1 cellular context compared by ENCODE assay signal in the genomic region with DNA sequence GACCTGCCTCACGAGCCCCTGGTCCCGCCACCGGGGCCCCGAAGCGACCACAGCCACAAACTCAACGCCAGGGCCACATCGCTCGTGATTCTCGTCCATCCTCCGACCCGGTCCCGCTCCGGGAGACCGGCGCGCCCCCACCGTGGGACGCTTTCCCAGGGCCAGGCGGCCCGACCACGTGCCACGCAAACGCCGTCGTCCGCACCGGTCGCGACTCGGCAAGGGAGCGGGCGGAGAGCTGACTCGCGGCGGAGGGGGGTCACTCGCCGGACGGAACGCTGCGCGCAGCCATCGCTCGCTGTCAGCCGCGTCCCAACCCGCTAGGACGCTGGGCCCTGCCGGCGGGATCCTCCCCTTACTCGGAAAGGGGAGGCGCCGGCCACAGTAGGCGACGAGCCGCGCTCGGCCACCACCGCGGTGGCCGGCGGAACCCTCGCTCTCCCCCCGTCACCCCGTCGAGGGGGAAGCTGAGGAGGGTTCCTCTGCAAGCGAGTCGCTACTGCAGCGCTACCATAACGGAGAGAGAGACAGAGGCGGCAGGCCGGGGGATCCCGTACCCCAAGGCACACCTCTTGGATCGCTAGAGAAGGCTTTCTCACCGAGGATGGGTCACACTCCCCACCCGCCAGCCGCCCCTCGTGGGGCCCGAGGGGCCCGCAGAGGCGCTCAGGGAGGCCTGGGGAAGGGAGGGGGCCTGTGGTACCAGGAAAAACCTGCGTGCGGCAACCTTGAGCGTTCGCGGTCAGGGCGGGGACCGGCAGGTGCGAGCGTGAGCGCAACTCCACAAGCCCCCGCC.
TF ChIP-seq lines count a peak whose summit lies in the region.

No MANE protein-coding gene starts in this region.

TF ChIP-seq in HEK293, 187 proteins besides CTCF, POLR2A, EP300 and RAD21 (continued from another document and continues in another):
- TF ChIP-seq, protein P1, sequence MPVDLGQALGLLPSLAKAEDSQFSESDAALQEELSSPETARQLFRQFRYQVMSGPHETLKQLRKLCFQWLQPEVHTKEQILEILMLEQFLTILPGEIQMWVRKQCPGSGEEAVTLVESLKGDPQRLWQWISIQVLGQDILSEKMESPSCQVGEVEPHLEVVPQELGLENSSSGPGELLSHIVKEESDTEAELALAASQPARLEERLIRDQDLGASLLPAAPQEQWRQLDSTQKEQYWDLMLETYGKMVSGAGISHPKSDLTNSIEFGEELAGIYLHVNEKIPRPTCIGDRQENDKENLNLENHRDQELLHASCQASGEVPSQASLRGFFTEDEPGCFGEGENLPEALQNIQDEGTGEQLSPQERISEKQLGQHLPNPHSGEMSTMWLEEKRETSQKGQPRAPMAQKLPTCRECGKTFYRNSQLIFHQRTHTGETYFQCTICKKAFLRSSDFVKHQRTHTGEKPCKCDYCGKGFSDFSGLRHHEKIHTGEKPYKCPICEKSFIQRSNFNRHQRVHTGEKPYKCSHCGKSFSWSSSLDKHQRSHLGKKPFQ (tag by site-specific recombination; IDR thresholded peaks at IDR 0.05), result no peak
- TF ChIP-seq RBAK (tag by site-specific recombination; IDR thresholded peaks at IDR 0.05), result no peak
- no peak for TF ChIP-seq ZNF433 (tag by site-specific recombination; IDR thresholded peaks at IDR 0.05; ENCODE audit: low read depth)
- TF ChIP-seq, protein P2, sequence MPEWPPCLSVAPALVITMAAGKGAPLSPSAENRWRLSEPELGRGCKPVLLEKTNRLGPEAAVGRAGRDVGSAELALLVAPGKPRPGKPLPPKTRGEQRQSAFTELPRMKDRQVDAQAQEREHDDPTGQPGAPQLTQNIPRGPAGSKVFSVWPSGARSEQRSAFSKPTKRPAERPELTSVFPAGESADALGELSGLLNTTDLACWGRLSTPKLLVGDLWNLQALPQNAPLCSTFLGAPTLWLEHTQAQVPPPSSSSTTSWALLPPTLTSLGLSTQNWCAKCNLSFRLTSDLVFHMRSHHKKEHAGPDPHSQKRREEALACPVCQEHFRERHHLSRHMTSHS (tag by site-specific recombination; IDR thresholded peaks at IDR 0.05), result no peak
- no peak for TF ChIP-seq ZSCAN16 (tag by site-specific recombination; IDR thresholded peaks at IDR 0.05)
- no peak for TF ChIP-seq ZNF114 (tag by site-specific recombination; IDR thresholded peaks at IDR 0.05)
- no peak for TF ChIP-seq ZNF776 (tag by site-specific recombination; IDR thresholded peaks at IDR 0.05; ENCODE audit: borderline replicate concordance)
- TF ChIP-seq FEZF1 (tag by site-specific recombination; IDR thresholded peaks at IDR 0.05), result no peak
- TF ChIP-seq SP3 (tag by site-specific recombination; IDR thresholded peaks at IDR 0.05), result no peak
- TF ChIP-seq, protein P3, sequence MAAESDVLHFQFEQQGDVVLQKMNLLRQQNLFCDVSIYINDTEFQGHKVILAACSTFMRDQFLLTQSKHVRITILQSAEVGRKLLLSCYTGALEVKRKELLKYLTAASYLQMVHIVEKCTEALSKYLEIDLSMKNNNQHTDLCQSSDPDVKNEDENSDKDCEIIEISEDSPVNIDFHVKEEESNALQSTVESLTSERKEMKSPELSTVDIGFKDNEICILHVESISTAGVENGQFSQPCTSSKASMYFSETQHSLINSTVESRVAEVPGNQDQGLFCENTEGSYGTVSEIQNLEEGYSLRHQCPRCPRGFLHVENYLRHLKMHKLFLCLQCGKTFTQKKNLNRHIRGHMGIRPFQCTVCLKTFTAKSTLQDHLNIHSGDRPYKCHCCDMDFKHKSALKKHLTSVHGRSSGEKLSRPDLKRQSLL (tag by site-specific recombination; IDR thresholded peaks at IDR 0.05), result no peak
- TF ChIP-seq ZNF623 (tag by site-specific recombination; IDR thresholded peaks at IDR 0.05), result no peak
- TF ChIP-seq, protein P4, sequence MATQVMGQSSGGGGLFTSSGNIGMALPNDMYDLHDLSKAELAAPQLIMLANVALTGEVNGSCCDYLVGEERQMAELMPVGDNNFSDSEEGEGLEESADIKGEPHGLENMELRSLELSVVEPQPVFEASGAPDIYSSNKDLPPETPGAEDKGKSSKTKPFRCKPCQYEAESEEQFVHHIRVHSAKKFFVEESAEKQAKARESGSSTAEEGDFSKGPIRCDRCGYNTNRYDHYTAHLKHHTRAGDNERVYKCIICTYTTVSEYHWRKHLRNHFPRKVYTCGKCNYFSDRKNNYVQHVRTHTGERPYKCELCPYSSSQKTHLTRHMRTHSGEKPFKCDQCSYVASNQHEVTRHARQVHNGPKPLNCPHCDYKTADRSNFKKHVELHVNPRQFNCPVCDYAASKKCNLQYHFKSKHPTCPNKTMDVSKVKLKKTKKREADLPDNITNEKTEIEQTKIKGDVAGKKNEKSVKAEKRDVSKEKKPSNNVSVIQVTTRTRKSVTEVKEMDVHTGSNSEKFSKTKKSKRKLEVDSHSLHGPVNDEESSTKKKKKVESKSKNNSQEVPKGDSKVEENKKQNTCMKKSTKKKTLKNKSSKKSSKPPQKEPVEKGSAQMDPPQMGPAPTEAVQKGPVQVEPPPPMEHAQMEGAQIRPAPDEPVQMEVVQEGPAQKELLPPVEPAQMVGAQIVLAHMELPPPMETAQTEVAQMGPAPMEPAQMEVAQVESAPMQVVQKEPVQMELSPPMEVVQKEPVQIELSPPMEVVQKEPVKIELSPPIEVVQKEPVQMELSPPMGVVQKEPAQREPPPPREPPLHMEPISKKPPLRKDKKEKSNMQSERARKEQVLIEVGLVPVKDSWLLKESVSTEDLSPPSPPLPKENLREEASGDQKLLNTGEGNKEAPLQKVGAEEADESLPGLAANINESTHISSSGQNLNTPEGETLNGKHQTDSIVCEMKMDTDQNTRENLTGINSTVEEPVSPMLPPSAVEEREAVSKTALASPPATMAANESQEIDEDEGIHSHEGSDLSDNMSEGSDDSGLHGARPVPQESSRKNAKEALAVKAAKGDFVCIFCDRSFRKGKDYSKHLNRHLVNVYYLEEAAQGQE (tag by site-specific recombination; IDR thresholded peaks at IDR 0.05), result no peak
- TF ChIP-seq, protein P5, sequence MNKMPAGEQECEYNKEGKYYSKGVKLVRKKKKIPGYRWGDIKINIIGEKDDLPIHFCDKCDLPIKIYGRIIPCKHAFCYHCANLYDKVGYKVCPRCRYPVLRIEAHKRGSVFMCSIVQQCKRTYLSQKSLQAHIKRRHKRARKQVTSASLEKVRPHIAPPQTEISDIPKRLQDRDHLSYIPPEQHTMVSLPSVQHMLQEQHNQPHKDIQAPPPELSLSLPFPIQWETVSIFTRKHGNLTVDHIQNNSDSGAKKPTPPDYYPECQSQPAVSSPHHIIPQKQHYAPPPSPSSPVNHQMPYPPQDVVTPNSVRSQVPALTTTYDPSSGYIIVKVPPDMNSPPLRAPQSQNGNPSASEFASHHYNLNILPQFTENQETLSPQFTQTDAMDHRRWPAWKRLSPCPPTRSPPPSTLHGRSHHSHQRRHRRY (tag by site-specific recombination; IDR thresholded peaks at IDR 0.05), result no peak
- no peak for TF ChIP-seq SCRT1 (tag by site-specific recombination; IDR thresholded peaks at IDR 0.05; ENCODE audit: borderline replicate concordance)
- TF ChIP-seq ZNF274 (IDR thresholded peaks at IDR 0.05; ENCODE audit: low read length), result no peak
- TF ChIP-seq ZNF274 (tag by site-specific recombination; IDR thresholded peaks at IDR 0.05; ENCODE audit: borderline replicate concordance), result no peak
- TF ChIP-seq IKZF3 (tag by site-specific recombination; IDR thresholded peaks at IDR 0.05), result no peak
- TF ChIP-seq ZSCAN30 (tag by site-specific recombination; IDR thresholded peaks at IDR 0.05), result no peak
- no peak for TF ChIP-seq ZNF350 (tag by site-specific recombination; IDR thresholded peaks at IDR 0.05)
- no peak for TF ChIP-seq EGR2 (tag by site-specific recombination; IDR thresholded peaks at IDR 0.05; ENCODE audit: low read depth)
- TF ChIP-seq, protein P6, sequence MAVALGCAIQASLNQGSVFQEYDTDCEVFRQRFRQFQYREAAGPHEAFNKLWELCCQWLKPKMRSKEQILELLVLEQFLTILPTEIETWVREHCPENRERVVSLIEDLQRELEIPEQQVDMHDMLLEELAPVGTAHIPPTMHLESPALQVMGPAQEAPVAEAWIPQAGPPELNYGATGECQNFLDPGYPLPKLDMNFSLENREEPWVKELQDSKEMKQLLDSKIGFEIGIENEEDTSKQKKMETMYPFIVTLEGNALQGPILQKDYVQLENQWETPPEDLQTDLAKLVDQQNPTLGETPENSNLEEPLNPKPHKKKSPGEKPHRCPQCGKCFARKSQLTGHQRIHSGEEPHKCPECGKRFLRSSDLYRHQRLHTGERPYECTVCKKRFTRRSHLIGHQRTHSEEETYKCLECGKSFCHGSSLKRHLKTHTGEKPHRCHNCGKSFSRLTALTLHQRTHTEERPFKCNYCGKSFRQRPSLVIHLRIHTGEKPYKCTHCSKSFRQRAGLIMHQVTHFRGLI (tag by site-specific recombination; IDR thresholded peaks at IDR 0.05), result no peak
- TF ChIP-seq, protein P7, sequence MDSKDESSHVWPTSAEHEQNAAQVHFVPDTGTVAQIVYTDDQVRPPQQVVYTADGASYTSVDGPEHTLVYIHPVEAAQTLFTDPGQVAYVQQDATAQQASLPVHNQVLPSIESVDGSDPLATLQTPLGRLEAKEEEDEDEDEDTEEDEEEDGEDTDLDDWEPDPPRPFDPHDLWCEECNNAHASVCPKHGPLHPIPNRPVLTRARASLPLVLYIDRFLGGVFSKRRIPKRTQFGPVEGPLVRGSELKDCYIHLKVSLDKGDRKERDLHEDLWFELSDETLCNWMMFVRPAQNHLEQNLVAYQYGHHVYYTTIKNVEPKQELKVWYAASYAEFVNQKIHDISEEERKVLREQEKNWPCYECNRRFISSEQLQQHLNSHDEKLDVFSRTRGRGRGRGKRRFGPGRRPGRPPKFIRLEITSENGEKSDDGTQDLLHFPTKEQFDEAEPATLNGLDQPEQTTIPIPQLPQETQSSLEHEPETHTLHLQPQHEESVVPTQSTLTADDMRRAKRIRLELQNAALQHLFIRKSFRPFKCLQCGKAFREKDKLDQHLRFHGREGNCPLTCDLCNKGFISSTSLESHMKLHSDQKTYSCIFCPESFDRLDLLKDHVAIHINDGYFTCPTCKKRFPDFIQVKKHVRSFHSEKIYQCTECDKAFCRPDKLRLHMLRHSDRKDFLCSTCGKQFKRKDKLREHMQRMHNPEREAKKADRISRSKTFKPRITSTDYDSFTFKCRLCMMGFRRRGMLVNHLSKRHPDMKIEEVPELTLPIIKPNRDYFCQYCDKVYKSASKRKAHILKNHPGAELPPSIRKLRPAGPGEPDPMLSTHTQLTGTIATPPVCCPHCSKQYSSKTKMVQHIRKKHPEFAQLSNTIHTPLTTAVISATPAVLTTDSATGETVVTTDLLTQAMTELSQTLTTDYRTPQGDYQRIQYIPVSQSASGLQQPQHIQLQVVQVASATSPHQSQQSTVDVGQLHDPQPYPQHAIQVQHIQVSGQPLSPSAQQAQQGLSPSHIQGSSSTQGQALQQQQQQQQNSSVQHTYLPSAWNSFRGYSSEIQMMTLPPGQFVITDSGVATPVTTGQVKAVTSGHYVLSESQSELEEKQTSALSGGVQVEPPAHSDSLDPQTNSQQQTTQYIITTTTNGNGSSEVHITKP (tag by site-specific recombination; IDR thresholded peaks at IDR 0.05), result peak; percentile 69
- no peak for TF ChIP-seq ZNF48 (tag by site-specific recombination; IDR thresholded peaks at IDR 0.05)
- TF ChIP-seq, protein P8, sequence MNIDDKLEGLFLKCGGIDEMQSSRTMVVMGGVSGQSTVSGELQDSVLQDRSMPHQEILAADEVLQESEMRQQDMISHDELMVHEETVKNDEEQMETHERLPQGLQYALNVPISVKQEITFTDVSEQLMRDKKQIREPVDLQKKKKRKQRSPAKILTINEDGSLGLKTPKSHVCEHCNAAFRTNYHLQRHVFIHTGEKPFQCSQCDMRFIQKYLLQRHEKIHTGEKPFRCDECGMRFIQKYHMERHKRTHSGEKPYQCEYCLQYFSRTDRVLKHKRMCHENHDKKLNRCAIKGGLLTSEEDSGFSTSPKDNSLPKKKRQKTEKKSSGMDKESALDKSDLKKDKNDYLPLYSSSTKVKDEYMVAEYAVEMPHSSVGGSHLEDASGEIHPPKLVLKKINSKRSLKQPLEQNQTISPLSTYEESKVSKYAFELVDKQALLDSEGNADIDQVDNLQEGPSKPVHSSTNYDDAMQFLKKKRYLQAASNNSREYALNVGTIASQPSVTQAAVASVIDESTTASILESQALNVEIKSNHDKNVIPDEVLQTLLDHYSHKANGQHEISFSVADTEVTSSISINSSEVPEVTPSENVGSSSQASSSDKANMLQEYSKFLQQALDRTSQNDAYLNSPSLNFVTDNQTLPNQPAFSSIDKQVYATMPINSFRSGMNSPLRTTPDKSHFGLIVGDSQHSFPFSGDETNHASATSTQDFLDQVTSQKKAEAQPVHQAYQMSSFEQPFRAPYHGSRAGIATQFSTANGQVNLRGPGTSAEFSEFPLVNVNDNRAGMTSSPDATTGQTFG (tag by site-specific recombination; IDR thresholded peaks at IDR 0.05; ENCODE audit: borderline replicate concordance), result no peak
- no peak for TF ChIP-seq ZNF354C (tag by site-specific recombination; IDR thresholded peaks at IDR 0.05; ENCODE audit: borderline replicate concordance, low read depth)
- no peak for TF ChIP-seq ZNF701 (tag by site-specific recombination; IDR thresholded peaks at IDR 0.05)
- no peak for TF ChIP-seq YY1 (tag by site-specific recombination; IDR thresholded peaks at IDR 0.05)
- no peak for TF ChIP-seq ZNF23 (tag by site-specific recombination; IDR thresholded peaks at IDR 0.05; ENCODE audit: borderline replicate concordance)
- TF ChIP-seq, protein P9, sequence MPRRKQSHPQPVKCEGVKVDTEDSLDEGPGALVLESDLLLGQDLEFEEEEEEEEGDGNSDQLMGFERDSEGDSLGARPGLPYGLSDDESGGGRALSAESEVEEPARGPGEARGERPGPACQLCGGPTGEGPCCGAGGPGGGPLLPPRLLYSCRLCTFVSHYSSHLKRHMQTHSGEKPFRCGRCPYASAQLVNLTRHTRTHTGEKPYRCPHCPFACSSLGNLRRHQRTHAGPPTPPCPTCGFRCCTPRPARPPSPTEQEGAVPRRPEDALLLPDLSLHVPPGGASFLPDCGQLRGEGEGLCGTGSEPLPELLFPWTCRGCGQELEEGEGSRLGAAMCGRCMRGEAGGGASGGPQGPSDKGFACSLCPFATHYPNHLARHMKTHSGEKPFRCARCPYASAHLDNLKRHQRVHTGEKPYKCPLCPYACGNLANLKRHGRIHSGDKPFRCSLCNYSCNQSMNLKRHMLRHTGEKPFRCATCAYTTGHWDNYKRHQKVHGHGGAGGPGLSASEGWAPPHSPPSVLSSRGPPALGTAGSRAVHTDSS (tag by site-specific recombination; IDR thresholded peaks at IDR 0.05), result no peak
- TF ChIP-seq ZNF391 (tag by site-specific recombination; IDR thresholded peaks at IDR 0.05; ENCODE audit: borderline replicate concordance, low read depth), result no peak
- no peak for TF ChIP-seq ZNF549 (tag by site-specific recombination; IDR thresholded peaks at IDR 0.05)
- no peak for TF ChIP-seq BCL11A (tag by site-specific recombination; IDR thresholded peaks at IDR 0.05; ENCODE audit: low read depth)
- TF ChIP-seq ZNF24 (tag by site-specific recombination; IDR thresholded peaks at IDR 0.05), result no peak
- TF ChIP-seq ZFP3 (tag by site-specific recombination; IDR thresholded peaks at IDR 0.05; ENCODE audit: low read depth), result no peak
- TF ChIP-seq ZNF146 (tag by site-specific recombination; IDR thresholded peaks at IDR 0.05), result no peak
- TF ChIP-seq ZSCAN23 (tag by site-specific recombination; IDR thresholded peaks at IDR 0.05), result no peak
- TF ChIP-seq MZF1 (tag by site-specific recombination; IDR thresholded peaks at IDR 0.05; ENCODE audit: borderline replicate concordance), result no peak
- no peak for TF ChIP-seq ZNF169 (tag by site-specific recombination; IDR thresholded peaks at IDR 0.05)
